In the genomic region with DNA sequence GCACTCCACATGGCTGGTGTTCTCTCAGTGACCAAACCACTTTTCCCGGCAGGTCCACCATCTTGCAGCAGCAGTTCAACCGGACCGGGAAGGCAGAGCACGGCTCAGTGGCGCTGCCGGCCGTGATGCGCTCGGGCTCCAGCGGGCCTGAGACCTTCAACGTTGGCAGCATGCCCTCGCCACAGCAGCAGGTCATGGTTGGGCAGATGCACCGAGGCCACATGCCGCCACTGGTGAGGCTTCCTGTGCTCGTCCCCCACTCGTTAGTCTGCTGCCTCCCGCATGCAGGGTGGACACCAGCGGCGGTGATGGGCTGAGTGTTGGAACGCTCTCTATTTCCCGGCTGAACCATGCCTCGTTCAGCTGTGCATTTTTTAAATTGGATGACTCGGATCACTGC, we compare ENCODE assay signal across 30 cellular contexts.
"Had no signal": no experiment of that assay in that cellular context is flagged by ENCODE, and none has a peak within 500 bp of the region (broad histone marks: within the 10 kb centered on the region; RNA-seq: fewer than 3 reads in every experiment).

No MANE protein-coding gene starts in this region.

- H3K4me1 Mint-ChIP-seq: immature natural killer cell; naive thymus-derived CD4-positive, alpha-beta T cell; stimulated activated naive B cell treated with anti-CD40 and anti-IgM and Interleukin-4, amounts not matched to agents 10 μg/mL and 1 μg/mL and 100 μg/mL, for 72 hours had no signal

- ATAC-seq: left colon; left lung; lower lobe of right lung; mucosa of descending colon; naive thymus-derived CD4-positive, alpha-beta T cell; pancreas; right cardiac atrium; sciatic nerve; stimulated activated naive B cell treated with anti-CD40 and anti-IgM and Interleukin-4, amounts not matched to agents 10 μg/mL and 1 μg/mL and 100 μg/mL, for 72 hours; stimulated activated naive CD8-positive, alpha-beta T cell treated with anti-CD3 and anti-CD28 coated beads, Interleukin-15, Interleukin-2, amounts not matched to agents 100 U/mL and 50 U/mL, for 24 hours had no signal

- DNase-seq: hypothalamus; immature natural killer cell; kidney; left colon; left lung; lower lobe of right lung; mammary epithelial cell; mesendoderm; midbrain; mucosa of descending colon; naive thymus-derived CD4-positive, alpha-beta T cell; nucleus accumbens; pancreas; retina; stimulated activated CD4-positive, alpha-beta T cell treated with anti-CD3 and anti-CD28 coated beads, Interleukin-12 subunit alpha, Interleukin-12 subunit beta, amount 100 ng/mL, for 4 hours; stimulated activated CD4-positive, alpha-beta T cell treated with anti-CD3 and anti-CD28 coated beads, Interleukin-15, amount 100 ng/mL, for 24 hours; stimulated activated CD4-positive, alpha-beta T cell treated with anti-CD3 and anti-CD28 coated beads, Interleukin-2, amount 100 ng/mL, for 24 hours; stimulated activated CD4-positive, alpha-beta T cell treated with anti-CD3 and anti-CD28 coated beads, Interleukin-4, amount 100 ng/mL, for 1 hour; stimulated activated naive B cell treated with anti-CD40 and anti-IgM and Interleukin-4, amounts not matched to agents 10 μg/mL and 1 μg/mL and 100 μg/mL, for 72 hours; stimulated activated naive CD8-positive, alpha-beta T cell treated with anti-CD3 and anti-CD28 coated beads, Interleukin-15, Interleukin-2, amounts not matched to agents 100 U/mL and 50 U/mL, for 24 hours; stomach; testis; thyroid gland; transverse colon; upper lobe of left lung had no signal

- H3K27ac ChIP-seq: left lung, lower lobe of right lung, pancreas, prostate gland, skin epidermis, stomach, testis, thyroid gland, transverse colon, upper lobe of left lung had no signal

- H3K36me3 Mint-ChIP-seq: immature natural killer cell; naive thymus-derived CD4-positive, alpha-beta T cell; natural killer cell treated with Interleukin-12 subunit alpha and Interleukin-12 subunit beta and Interleukin-15 and Interleukin-18, amount 100 ng/mL, for 72 hours; stimulated activated naive B cell treated with anti-CD40 and anti-IgM and Interleukin-4, amounts not matched to agents 10 μg/mL and 1 μg/mL and 100 μg/mL, for 72 hours had no signal

- H3K4me1 ChIP-seq: left lung, lower lobe of right lung, pancreas, prostate gland, stomach, testis, thyroid gland, transverse colon, upper lobe of left lung had no signal

- H3K9me3 Mint-ChIP-seq: immature natural killer cell; naive thymus-derived CD4-positive, alpha-beta T cell; natural killer cell treated with Interleukin-12 subunit alpha and Interleukin-12 subunit beta and Interleukin-15 and Interleukin-18, amount 100 ng/mL, for 72 hours; stimulated activated naive B cell treated with anti-CD40 and anti-IgM and Interleukin-4, amounts not matched to agents 10 μg/mL and 1 μg/mL and 100 μg/mL, for 72 hours had no signal

- H3K36me3 ChIP-seq: pancreas, prostate gland had no signal

- H3K27me3 Mint-ChIP-seq: natural killer cell treated with Interleukin-12 subunit alpha and Interleukin-12 subunit beta and Interleukin-15 and Interleukin-18, amount 100 ng/mL, for 72 hours; stimulated activated naive B cell treated with anti-CD40 and anti-IgM and Interleukin-4, amounts not matched to agents 10 μg/mL and 1 μg/mL and 100 μg/mL, for 72 hours had no signal

- H3K27ac Mint-ChIP-seq: immature natural killer cell; naive thymus-derived CD4-positive, alpha-beta T cell; natural killer cell treated with Interleukin-12 subunit alpha and Interleukin-12 subunit beta and Interleukin-15 and Interleukin-18, amount 100 ng/mL, for 72 hours; stimulated activated naive B cell treated with anti-CD40 and anti-IgM and Interleukin-4, amounts not matched to agents 10 μg/mL and 1 μg/mL and 100 μg/mL, for 72 hours had no signal

- H3K4me3 Mint-ChIP-seq: immature natural killer cell; naive thymus-derived CD4-positive, alpha-beta T cell; natural killer cell treated with Interleukin-12 subunit alpha and Interleukin-12 subunit beta and Interleukin-15 and Interleukin-18, amount 100 ng/mL, for 72 hours; stimulated activated naive B cell treated with anti-CD40 and anti-IgM and Interleukin-4, amounts not matched to agents 10 μg/mL and 1 μg/mL and 100 μg/mL, for 72 hours had no signal

- H3K4me3 ChIP-seq: left lung, lower lobe of right lung, mucosa of descending colon, pancreas, prostate gland, skin epidermis, stomach, testis, thyroid gland, transverse colon, upper lobe of left lung had no signal

- H3K27me3 ChIP-seq: left lung, pancreas, stomach, testis, thyroid gland, transverse colon, upper lobe of left lung had no signal

- H3K9me3 ChIP-seq: left lung, lower lobe of right lung, mucosa of descending colon, pancreas, prostate gland, stomach, testis, thyroid gland, transverse colon, upper lobe of left lung had no signal
